ENCODE assay signal across 7 cellular contexts in genomic region chr10:43197834-43198681, GRCh38. TPM values are rescaled to one million over a fixed set of nuclear protein-coding genes. Genes with fewer than 3 reads are reported as not detected.
DNase-seq lines count a peak whose midpoint lies in the region; ATAC-seq and TF ChIP-seq lines count a peak whose summit lies in the region.

No MANE protein-coding gene starts in this region.

- H3K9me3 ChIP-seq in neural progenitor cell (ENCODE audit: low read depth), result no peaks in the 10 kb centered on the region

- H3K27ac Mint-ChIP-seq in neural progenitor cell, result no peak overlapping the region

- H3K36me3 Mint-ChIP-seq in neural progenitor cell, result no peaks in the 10 kb centered on the region

- H2AFZ ChIP-seq in neural progenitor cell (replicated peaks), result no peak overlapping the region

- peaks cover 4% of the 10 kb centered on the region for H3F3A ChIP-seq in neural progenitor cell (ENCODE audit: low read depth)

- H3K4me1 ChIP-seq in neural progenitor cell, result no peaks in the 10 kb centered on the region

- DNase-seq in GM10266 (ENCODE audit: extremely low spot score) (peak; percentile 41), brain microvascular endothelial cell (peak; percentile 16), neural progenitor cell (ENCODE audit: low spot score) (peak; percentile 45), midbrain (lab: John Stamatoyannopoulos, UW) (no peak)
- peak; percentile 12 for DNase-seq in Jurkat, Clone E6-1 (ENCODE audit: low read depth, low spot score)

- no peaks in the 10 kb centered on the region for H3K9me3 Mint-ChIP-seq in neural progenitor cell

- no peak overlapping the region for H3K4me3 ChIP-seq in Jurkat, Clone E6-1 (ENCODE audit: low read length)
- no peak overlapping the region for H3K4me3 ChIP-seq in brain microvascular endothelial cell (ENCODE audit: low read depth, low read length)
- no peak overlapping the region for H3K4me3 ChIP-seq in neural progenitor cell

- peak; percentile 45 for TF ChIP-seq CTCF in GM10266 (IDR thresholded peaks at IDR 0.05; ENCODE audit: control insufficient read depth, insufficient read depth, low read depth, missing control alignments)
- peak; percentile 68 for TF ChIP-seq CTCF in brain microvascular endothelial cell (IDR thresholded peaks at IDR 0.05; ENCODE audit: low read depth, low read length, missing control alignments)
- TF ChIP-seq CTCF in neural progenitor cell (IDR thresholded peaks at IDR 0.05), result peak; percentile 51

- H3K4me2 ChIP-seq in neural progenitor cell, result no peak overlapping the region

- H3K4me1 Mint-ChIP-seq in neural progenitor cell, result peaks cover 5% of the 10 kb centered on the region

- no peaks in the 10 kb centered on the region for H4K20me1 ChIP-seq in neural progenitor cell (ENCODE audit: low read depth)

- H3K36me3 ChIP-seq in brain microvascular endothelial cell (replicated peaks) (no peaks in the 10 kb centered on the region), neural progenitor cell (no peaks in the 10 kb centered on the region)

- in situ Hi-C loops in brain microvascular endothelial cell (cut with HindIII; ENCODE audit: low pct_ligation_motif_present, low sequenced_read_pairs), result no loop called here

- H3K27me3 ChIP-seq in brain microvascular endothelial cell (replicated peaks) (no peaks in the 10 kb centered on the region), neural progenitor cell (no peaks in the 10 kb centered on the region)

- H3K4me3 Mint-ChIP-seq in neural progenitor cell, result no peak overlapping the region

- ATAC-seq in HG02970 (IDR thresholded peaks at IDR 0.05; ENCODE audit: low FRiP score, unreplicated experiment) (no peak), GM18873 (IDR thresholded peaks at IDR 0.05; ENCODE audit: low FRiP score, unreplicated experiment) (no peak)

- no peak overlapping the region for H3K9ac ChIP-seq in neural progenitor cell

- H3K27ac ChIP-seq in brain microvascular endothelial cell (no peak overlapping the region), neural progenitor cell (no peak overlapping the region)

- peaks cover 4% of the 10 kb centered on the region for H3K27me3 Mint-ChIP-seq in neural progenitor cell (ENCODE audit: insufficient read depth, low read depth)

- no peaks in the 10 kb centered on the region for H3K79me2 ChIP-seq in neural progenitor cell (ENCODE audit: low read depth)

RNA-seq across cellular contexts. Expression of gene CSGALNACT2, which starts 59.8 kb away (rescaled TPM):
- polyA plus RNA-seq in Jurkat, Clone E6-1 (2012; ENCODE audit: insufficient read depth, insufficient read length), result 22.8 TPM
- 7.0 and 9.3 TPM in 2 replicates for total RNA-seq in neural progenitor cell (ENCODE audit: low replicate concordance)
